In genomic region chr2:131431336-131431735, GRCh38 we compare ENCODE assay signal across 35 cellular contexts. TPM values are rescaled to one million over a fixed set of nuclear protein-coding genes. Genes with fewer than 3 reads are reported as not detected.
DNase-seq lines count a peak whose midpoint lies in the region; ATAC-seq, FAIRE-seq and TF ChIP-seq lines count a peak whose summit lies in the region.
"Had no signal": no experiment of that assay in that cellular context is flagged by ENCODE, and none has a peak within 500 bp of the region (broad histone marks: within the 10 kb centered on the region; RNA-seq: fewer than 3 reads in every experiment).

No MANE protein-coding gene starts in this region.

- H3K27me3 Mint-ChIP-seq in glutamatergic neuron (ENCODE audit: unreplicated experiment), result no peaks in the 10 kb centered on the region
- peaks cover 71% of the 10 kb centered on the region for H3K27me3 Mint-ChIP-seq in CD4-positive, alpha-beta T cell

- FAIRE-seq in urothelium cell line (lab: Jason Lieb, UNC), result peak; percentile 9
- FAIRE-seq: frontal cortex, H54, HepG2 had no signal

- no peak overlapping the region for H3K27ac Mint-ChIP-seq in glutamatergic neuron (ENCODE audit: unreplicated experiment)
- H3K27ac Mint-ChIP-seq in CD4-positive, alpha-beta T cell, result no peak overlapping the region
- H3K27ac Mint-ChIP-seq: activated CD8-positive, alpha-beta T cell treated with anti-CD3 and anti-CD28 coated beads, Interleukin-2, amount 10 ng/mL, durations not matched to agents 7 days and 5 days; activated T-helper 17 cell treated with anti-CD3 and anti-CD28 coated beads, Interleukin-2, amount 50 U/mL, for 72 hours; CD14-positive monocyte; natural killer cell treated with Interleukin-12 subunit alpha and Interleukin-12 subunit beta and Interleukin-15 and Interleukin-18, amount 100 ng/mL, for 72 hours; stimulated activated memory B cell treated with anti-CD40 and anti-IgM and Interleukin-4, amounts not matched to agents 10 μg/mL and 1 μg/mL and 100 μg/mL, for 72 hours; type B pancreatic cell had no signal

- H3K4me3 Mint-ChIP-seq in glutamatergic neuron (ENCODE audit: unreplicated experiment), result no peak overlapping the region
- no peak overlapping the region for H3K4me3 Mint-ChIP-seq in CD4-positive, alpha-beta T cell
- H3K4me3 Mint-ChIP-seq: activated CD8-positive, alpha-beta T cell treated with anti-CD3 and anti-CD28 coated beads, Interleukin-2, amount 10 ng/mL, durations not matched to agents 7 days and 5 days; activated T-helper 17 cell treated with anti-CD3 and anti-CD28 coated beads, Interleukin-2, amount 50 U/mL, for 72 hours; CD14-positive monocyte; natural killer cell treated with Interleukin-12 subunit alpha and Interleukin-12 subunit beta and Interleukin-15 and Interleukin-18, amount 100 ng/mL, for 72 hours; stimulated activated memory B cell treated with anti-CD40 and anti-IgM and Interleukin-4, amounts not matched to agents 10 μg/mL and 1 μg/mL and 100 μg/mL, for 72 hours; type B pancreatic cell had no signal

- no peaks in the 10 kb centered on the region for H4K20me1 ChIP-seq in PC-3 (ENCODE audit: low read length)
- H4K20me1 ChIP-seq in fibroblast of lung (ENCODE audit: control insufficient read depth, extremely low read depth, insufficient read depth, low read length), result no peaks in the 10 kb centered on the region

- no peak for TF ChIP-seq CTCF in PC-3 (conservative IDR thresholded peaks at IDR 0.05; ENCODE audit: low read depth, low read length)
- no peak for TF ChIP-seq CTCF in fibroblast of lung (conservative IDR thresholded peaks at IDR 0.05 in 1 of 2, IDR thresholded peaks at IDR 0.05 in 1 of 2; ENCODE audit: low read depth in 1 of 2, low read length in 2 of 2)
- no peak for TF ChIP-seq CTCF in glutamatergic neuron (IDR thresholded peaks at IDR 0.05; ENCODE audit: partially characterized antibody, unreplicated experiment)
- TF ChIP-seq CTCF in CD4-positive, alpha-beta T cell (IDR thresholded peaks at IDR 0.05), result no peak

- H3K9me2 ChIP-seq in PC-3 (replicated peaks; ENCODE audit: low read length), result no peaks in the 10 kb centered on the region

- H3K27me3 ChIP-seq in PC-3 (ENCODE audit: low read length), result peaks cover 59% of the 10 kb centered on the region
- peaks cover 9% of the 10 kb centered on the region for H3K27me3 ChIP-seq in fibroblast of lung (ENCODE audit: control insufficient read depth, insufficient read depth, low read length)
- H3K27me3 ChIP-seq in CD4-positive, alpha-beta T cell (ENCODE audit: control insufficient read depth, insufficient read depth, low read length), result peaks cover 28% of the 10 kb centered on the region
- H3K27me3 ChIP-seq: Peyer's patch had no signal

- H3K4me3 ChIP-seq in PC-3 (ENCODE audit: low read length), result no peak overlapping the region
- H3K4me3 ChIP-seq in fibroblast of lung (replicated peaks in 1 of 4; ENCODE audit: control extremely low read depth in 1 of 4, insufficient read depth in 1 of 4, low read depth in 3 of 4, low read length in 4 of 4), result no peak overlapping the region
- H3K4me3 ChIP-seq: cardiac muscle cell, colonic mucosa, mucosa of descending colon, Peyer's patch, psoas muscle had no signal

- H3K9me3 ChIP-seq in PC-3 (ENCODE audit: low read length) (no peaks in the 10 kb centered on the region), fibroblast of lung (ENCODE audit: control insufficient read depth, insufficient read depth, low read depth, low read length) (no peaks in the 10 kb centered on the region)
- H3K9me3 ChIP-seq in CD4-positive, alpha-beta T cell (ENCODE audit: control insufficient read depth, low read length), result no peaks in the 10 kb centered on the region
- H3K9me3 ChIP-seq: colonic mucosa, mucosa of descending colon, Peyer's patch, psoas muscle had no signal

- CTCF ChIA-PET in PC-3 (lab: Charles Lee), result no interaction called here
- CTCF ChIA-PET in CD4-positive, alpha-beta T cell (lab: Charles Lee), result no interaction called here

- peak; percentile 48 for DNase-seq in HCEC 1CT
- DNase-seq in PC-3, result peak; percentile 55
- peak; percentile 73 to 75 for DNase-seq in fibroblast of lung (ENCODE audit: low read depth in 2 of 2)
- DNase-seq in urothelium cell line (ENCODE audit: low spot score), result peak; percentile 48
- DNase-seq in glutamatergic neuron, result no peak
- no peak for DNase-seq in CD4-positive, alpha-beta T cell
- DNase-seq: activated CD8-positive, alpha-beta T cell treated with anti-CD3 and anti-CD28 coated beads, Interleukin-2, amount 10 ng/mL, durations not matched to agents 7 days and 5 days; activated naive CD4-positive, alpha-beta T cell treated with anti-CD3 and anti-CD28 coated beads, Interleukin-2, amount 50 U/mL, for 16 hours; amygdala; colonic mucosa; DMS79; effector CD4-positive, alpha-beta T cell; Karpas-422; mucosa of descending colon; NCI-H1436 treated with DMSO at 0.1 percent for 48 hours; NCI-H446; NCI-H774; occipital lobe; Peyer's patch; psoas muscle; SHP77 treated with DMSO at 0.1 percent for 48 hours had no signal

- POLR2A ChIA-PET in PC-3 (lab: Charles Lee; ENCODE audit: unreplicated experiment), result no interaction called here
- POLR2A ChIA-PET in CD4-positive, alpha-beta T cell (lab: Charles Lee), result no interaction called here

- no peaks in the 10 kb centered on the region for H3K4me1 ChIP-seq in PC-3 (ENCODE audit: insufficient read depth, low read length)
- H3K4me1 ChIP-seq in fibroblast of lung (ENCODE audit: control insufficient read depth, extremely low read depth, insufficient read depth, low read length), result no peaks in the 10 kb centered on the region
- H3K4me1 ChIP-seq: colonic mucosa, Peyer's patch, psoas muscle had no signal

- H3K27ac ChIP-seq in PC-3 (ENCODE audit: low read length), result no peak overlapping the region
- no peak overlapping the region for H3K27ac ChIP-seq in fibroblast of lung (ENCODE audit: insufficient read depth, low read length)
- no peak overlapping the region for H3K27ac ChIP-seq in CD4-positive, alpha-beta T cell (ENCODE audit: low read depth, low read length)
- H3K27ac ChIP-seq: cardiac muscle cell, colonic mucosa, HL-60, Peyer's patch, psoas muscle had no signal

- peaks cover 1% of the 10 kb centered on the region for H3K9me3 Mint-ChIP-seq in glutamatergic neuron (ENCODE audit: unreplicated experiment)
- H3K9me3 Mint-ChIP-seq in CD4-positive, alpha-beta T cell, result no peaks in the 10 kb centered on the region
- H3K9me3 Mint-ChIP-seq: activated T-helper 17 cell treated with anti-CD3 and anti-CD28 coated beads, Interleukin-2, amount 50 U/mL, for 72 hours; natural killer cell treated with Interleukin-12 subunit alpha and Interleukin-12 subunit beta and Interleukin-15 and Interleukin-18, amount 100 ng/mL, for 72 hours; stimulated activated memory B cell treated with anti-CD40 and anti-IgM and Interleukin-4, amounts not matched to agents 10 μg/mL and 1 μg/mL and 100 μg/mL, for 72 hours; type B pancreatic cell had no signal

- no peaks in the 10 kb centered on the region for H3K79me2 ChIP-seq in PC-3 (ENCODE audit: low read length)
- H3K79me2 ChIP-seq in fibroblast of lung (ENCODE audit: control insufficient read depth, insufficient read depth, low read length), result no peaks in the 10 kb centered on the region

- H3K9ac ChIP-seq in PC-3 (ENCODE audit: low read length), result no peak overlapping the region
- no peak overlapping the region for H3K9ac ChIP-seq in fibroblast of lung (ENCODE audit: insufficient read depth, low read length)

- ATAC-seq in PC-3 (peak; percentile 37; the same call in 1 of the 2 replicates), HG03520 (IDR thresholded peaks at IDR 0.05; ENCODE audit: unreplicated experiment) (no peak)
- no peak for ATAC-seq in CD4-positive, alpha-beta T cell (ENCODE audit: poor library complexity)
- ATAC-seq: activated CD8-positive, alpha-beta T cell treated with anti-CD3 and anti-CD28 coated beads, Interleukin-2, amount 10 ng/mL, durations not matched to agents 7 days and 5 days; activated T-helper 17 cell treated with anti-CD3 and anti-CD28 coated beads, Interleukin-2, amount 50 U/mL, for 72 hours; HepG2; mucosa of descending colon; natural killer cell treated with Interleukin-12 subunit alpha and Interleukin-12 subunit beta and Interleukin-15 and Interleukin-18, amount 100 ng/mL, for 72 hours; psoas muscle; stimulated activated memory B cell treated with anti-CD40 and anti-IgM and Interleukin-4, amounts not matched to agents 10 μg/mL and 1 μg/mL and 100 μg/mL, for 72 hours had no signal

- H3K36me3 ChIP-seq in PC-3 (ENCODE audit: low read depth, low read length) (no peaks in the 10 kb centered on the region), fibroblast of lung (ENCODE audit: control insufficient read depth, insufficient read depth, low read length) (no peaks in the 10 kb centered on the region)
- H3K36me3 ChIP-seq: cardiac muscle cell, colonic mucosa, Peyer's patch had no signal

- H3F3A ChIP-seq in PC-3 (ENCODE audit: low read length, unreplicated experiment), result no peaks in the 10 kb centered on the region

- H2AFZ ChIP-seq in PC-3 (ENCODE audit: low read length) (no peak overlapping the region), fibroblast of lung (ENCODE audit: low read length) (no peak overlapping the region)

- BruUV-seq in PC-3 (replicated peaks; lab: Mats Ljungman, UMichigan), result no TSS peak

- H3K4me2 ChIP-seq in PC-3 (ENCODE audit: low read length) (no peak overlapping the region), fibroblast of lung (ENCODE audit: extremely low read depth, insufficient read depth, low read length) (no peak overlapping the region)

- no peaks in the 10 kb centered on the region for H3K36me3 Mint-ChIP-seq in glutamatergic neuron (ENCODE audit: unreplicated experiment)
- no peaks in the 10 kb centered on the region for H3K36me3 Mint-ChIP-seq in CD4-positive, alpha-beta T cell (ENCODE audit: low read depth)
- H3K36me3 Mint-ChIP-seq: CD14-positive monocyte; natural killer cell treated with Interleukin-12 subunit alpha and Interleukin-12 subunit beta and Interleukin-15 and Interleukin-18, amount 100 ng/mL, for 72 hours; stimulated activated memory B cell treated with anti-CD40 and anti-IgM and Interleukin-4, amounts not matched to agents 10 μg/mL and 1 μg/mL and 100 μg/mL, for 72 hours; type B pancreatic cell had no signal

- no peaks in the 10 kb centered on the region for H3K4me1 Mint-ChIP-seq in glutamatergic neuron (ENCODE audit: low read depth, unreplicated experiment)
- peaks cover 2% of the 10 kb centered on the region for H3K4me1 Mint-ChIP-seq in CD4-positive, alpha-beta T cell (ENCODE audit: low read depth)
- H3K4me1 Mint-ChIP-seq: CD14-positive monocyte; stimulated activated memory B cell treated with anti-CD40 and anti-IgM and Interleukin-4, amounts not matched to agents 10 μg/mL and 1 μg/mL and 100 μg/mL, for 72 hours had no signal

- intact Hi-C loops in PC-3 (cut with micrococcal nuclease), result no loop called here
- intact Hi-C loops in CD4-positive, alpha-beta T cell (cut with DNase I, micrococcal nuclease), result no loop called here

RNA-seq across cellular contexts. Expression of gene TUBA3D, which starts 44.6 kb away (rescaled TPM):
- total RNA-seq in PC-3 (2014; rRNA removed) (not detected in 2 replicates), fibroblast of lung (not detected in 2 replicates), glutamatergic neuron (ENCODE audit: unreplicated experiment) (not detected)
- not detected in 2 replicates for polyA plus RNA-seq in fibroblast of lung
- not detected in 2 replicates for polyA plus RNA-seq in fibroblast of lung (2012)
- polyA minus RNA-seq in fibroblast of lung (ENCODE audit: low replicate concordance), result not detected in 2 replicates
- total RNA-seq in CD4-positive, alpha-beta T cell, result not detected
- total RNA-seq: activated CD8-positive, alpha-beta T cell treated with anti-CD3 and anti-CD28 coated beads, Interleukin-2, amount 10 ng/mL, durations not matched to agents 7 days and 5 days; activated T-helper 17 cell treated with anti-CD3 and anti-CD28 coated beads, Interleukin-2, amount 50 U/mL, for 72 hours; cardiac muscle cell; colonic mucosa; frontal cortex; HepG2; lung microvascular endothelial cell; mucosa of descending colon; natural killer cell treated with Interleukin-12 subunit alpha and Interleukin-12 subunit beta and Interleukin-15 and Interleukin-18, amount 100 ng/mL, for 72 hours; occipital lobe; psoas muscle; subcutaneous adipose tissue; T-helper 2 cell treated with Interferon-gamma antibody and Interleukin-4, amounts not matched to agents 100 ng/mL and 5 ng/mL, for 36 hours had no signal
- polyA plus RNA-seq: CD14-positive monocyte, HepG2 had no signal

Comparison
In these comparisons a context has a peak if more than half of its experiments do, and no peak if none do; other contexts are left out.
1. DNase-seq: peak in HCEC 1CT (single experiment), PC-3 (single experiment), fibroblast of lung (2 of 2) and urothelium cell line (single experiment); none in glutamatergic neuron (single experiment) and CD4-positive, alpha-beta T cell (0 of 10).